ENCODE assay signal across 1 cellular context in the genomic region with DNA sequence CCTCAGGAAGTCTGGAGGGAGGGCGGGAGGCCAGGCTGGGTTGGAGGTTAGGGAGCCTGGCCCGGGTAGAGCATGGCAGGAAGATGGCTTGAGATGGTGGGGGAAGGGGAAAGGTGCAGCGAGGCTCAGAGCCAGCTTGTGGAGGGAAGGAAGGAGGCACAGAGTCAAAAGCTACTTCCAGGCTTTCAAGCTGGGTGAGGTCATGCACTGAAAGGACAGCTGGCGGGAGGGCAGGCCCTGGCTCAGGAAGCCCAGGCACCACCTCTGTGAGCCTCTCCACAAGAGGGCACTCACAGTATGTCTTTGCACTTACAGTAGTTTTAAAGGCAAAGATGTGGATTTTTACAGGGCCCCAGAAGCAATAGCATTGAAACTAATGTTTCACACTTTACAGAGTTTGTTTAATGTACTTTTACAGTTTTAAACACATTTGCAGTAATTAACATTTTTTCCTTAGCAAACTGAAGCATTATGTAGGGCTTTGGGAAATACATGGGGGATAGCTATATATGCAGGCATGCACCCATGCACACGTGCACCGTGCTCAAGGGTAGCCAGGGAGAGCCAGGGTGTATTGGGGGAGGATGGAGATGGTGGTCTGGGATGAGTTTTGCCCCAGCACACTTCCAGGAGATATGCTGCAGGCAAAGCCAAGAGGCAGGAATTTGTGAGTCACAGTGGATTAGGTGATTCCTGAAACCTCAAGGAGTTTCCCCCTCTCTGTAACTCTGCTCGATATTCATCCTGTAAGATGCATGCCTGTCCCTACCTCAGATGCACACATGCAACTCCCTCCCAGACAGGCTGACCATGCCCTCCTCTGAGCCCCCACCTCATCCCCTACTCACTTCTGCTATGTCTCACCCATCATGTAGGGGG.
TF ChIP-seq lines count a peak whose summit lies in the region.

No MANE protein-coding gene starts in this region.

TF ChIP-seq in HepG2, 621 proteins besides CTCF, POLR2A, EP300 and RAD21 (continues in another document):
- no peak for TF ChIP-seq NFE2L1 (CRISPR knock-in tag; IDR thresholded peaks at IDR 0.05; ENCODE audit: borderline replicate concordance)
- no peak for TF ChIP-seq LCORL (IDR thresholded peaks at IDR 0.05)
- TF ChIP-seq LCORL (CRISPR knock-in tag; IDR thresholded peaks at IDR 0.05): peak; percentile 41; the same call in 1 of the 2 replicates
- TF ChIP-seq CBFB (CRISPR knock-in tag; IDR thresholded peaks at IDR 0.05): 0 out of 2 replicates have a peak, but pooled peaks have one; percentile 29
- TF ChIP-seq ZNF687 (CRISPR knock-in tag; IDR thresholded peaks at IDR 0.05): peak; percentile 58
- TF ChIP-seq, protein P1, sequence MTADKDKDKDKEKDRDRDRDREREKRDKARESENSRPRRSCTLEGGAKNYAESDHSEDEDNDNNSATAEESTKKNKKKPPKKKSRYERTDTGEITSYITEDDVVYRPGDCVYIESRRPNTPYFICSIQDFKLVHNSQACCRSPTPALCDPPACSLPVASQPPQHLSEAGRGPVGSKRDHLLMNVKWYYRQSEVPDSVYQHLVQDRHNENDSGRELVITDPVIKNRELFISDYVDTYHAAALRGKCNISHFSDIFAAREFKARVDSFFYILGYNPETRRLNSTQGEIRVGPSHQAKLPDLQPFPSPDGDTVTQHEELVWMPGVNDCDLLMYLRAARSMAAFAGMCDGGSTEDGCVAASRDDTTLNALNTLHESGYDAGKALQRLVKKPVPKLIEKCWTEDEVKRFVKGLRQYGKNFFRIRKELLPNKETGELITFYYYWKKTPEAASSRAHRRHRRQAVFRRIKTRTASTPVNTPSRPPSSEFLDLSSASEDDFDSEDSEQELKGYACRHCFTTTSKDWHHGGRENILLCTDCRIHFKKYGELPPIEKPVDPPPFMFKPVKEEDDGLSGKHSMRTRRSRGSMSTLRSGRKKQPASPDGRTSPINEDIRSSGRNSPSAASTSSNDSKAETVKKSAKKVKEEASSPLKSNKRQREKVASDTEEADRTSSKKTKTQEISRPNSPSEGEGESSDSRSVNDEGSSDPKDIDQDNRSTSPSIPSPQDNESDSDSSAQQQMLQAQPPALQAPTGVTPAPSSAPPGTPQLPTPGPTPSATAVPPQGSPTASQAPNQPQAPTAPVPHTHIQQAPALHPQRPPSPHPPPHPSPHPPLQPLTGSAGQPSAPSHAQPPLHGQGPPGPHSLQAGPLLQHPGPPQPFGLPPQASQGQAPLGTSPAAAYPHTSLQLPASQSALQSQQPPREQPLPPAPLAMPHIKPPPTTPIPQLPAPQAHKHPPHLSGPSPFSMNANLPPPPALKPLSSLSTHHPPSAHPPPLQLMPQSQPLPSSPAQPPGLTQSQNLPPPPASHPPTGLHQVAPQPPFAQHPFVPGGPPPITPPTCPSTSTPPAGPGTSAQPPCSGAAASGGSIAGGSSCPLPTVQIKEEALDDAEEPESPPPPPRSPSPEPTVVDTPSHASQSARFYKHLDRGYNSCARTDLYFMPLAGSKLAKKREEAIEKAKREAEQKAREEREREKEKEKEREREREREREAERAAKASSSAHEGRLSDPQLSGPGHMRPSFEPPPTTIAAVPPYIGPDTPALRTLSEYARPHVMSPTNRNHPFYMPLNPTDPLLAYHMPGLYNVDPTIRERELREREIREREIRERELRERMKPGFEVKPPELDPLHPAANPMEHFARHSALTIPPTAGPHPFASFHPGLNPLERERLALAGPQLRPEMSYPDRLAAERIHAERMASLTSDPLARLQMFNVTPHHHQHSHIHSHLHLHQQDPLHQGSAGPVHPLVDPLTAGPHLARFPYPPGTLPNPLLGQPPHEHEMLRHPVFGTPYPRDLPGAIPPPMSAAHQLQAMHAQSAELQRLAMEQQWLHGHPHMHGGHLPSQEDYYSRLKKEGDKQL (CRISPR knock-in tag; IDR thresholded peaks at IDR 0.05; ENCODE audit: low read depth): no peak
- TF ChIP-seq ZNF703 (CRISPR knock-in tag; IDR thresholded peaks at IDR 0.05; ENCODE audit: borderline replicate concordance): no peak
- TF ChIP-seq, protein P2, sequence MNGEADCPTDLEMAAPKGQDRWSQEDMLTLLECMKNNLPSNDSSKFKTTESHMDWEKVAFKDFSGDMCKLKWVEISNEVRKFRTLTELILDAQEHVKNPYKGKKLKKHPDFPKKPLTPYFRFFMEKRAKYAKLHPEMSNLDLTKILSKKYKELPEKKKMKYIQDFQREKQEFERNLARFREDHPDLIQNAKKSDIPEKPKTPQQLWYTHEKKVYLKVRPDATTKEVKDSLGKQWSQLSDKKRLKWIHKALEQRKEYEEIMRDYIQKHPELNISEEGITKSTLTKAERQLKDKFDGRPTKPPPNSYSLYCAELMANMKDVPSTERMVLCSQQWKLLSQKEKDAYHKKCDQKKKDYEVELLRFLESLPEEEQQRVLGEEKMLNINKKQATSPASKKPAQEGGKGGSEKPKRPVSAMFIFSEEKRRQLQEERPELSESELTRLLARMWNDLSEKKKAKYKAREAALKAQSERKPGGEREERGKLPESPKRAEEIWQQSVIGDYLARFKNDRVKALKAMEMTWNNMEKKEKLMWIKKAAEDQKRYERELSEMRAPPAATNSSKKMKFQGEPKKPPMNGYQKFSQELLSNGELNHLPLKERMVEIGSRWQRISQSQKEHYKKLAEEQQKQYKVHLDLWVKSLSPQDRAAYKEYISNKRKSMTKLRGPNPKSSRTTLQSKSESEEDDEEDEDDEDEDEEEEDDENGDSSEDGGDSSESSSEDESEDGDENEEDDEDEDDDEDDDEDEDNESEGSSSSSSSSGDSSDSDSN (CRISPR knock-in tag; IDR thresholded peaks at IDR 0.05): 0 out of 2 replicates have a peak, but pooled peaks have one; percentile 12
- TF ChIP-seq, protein P3, sequence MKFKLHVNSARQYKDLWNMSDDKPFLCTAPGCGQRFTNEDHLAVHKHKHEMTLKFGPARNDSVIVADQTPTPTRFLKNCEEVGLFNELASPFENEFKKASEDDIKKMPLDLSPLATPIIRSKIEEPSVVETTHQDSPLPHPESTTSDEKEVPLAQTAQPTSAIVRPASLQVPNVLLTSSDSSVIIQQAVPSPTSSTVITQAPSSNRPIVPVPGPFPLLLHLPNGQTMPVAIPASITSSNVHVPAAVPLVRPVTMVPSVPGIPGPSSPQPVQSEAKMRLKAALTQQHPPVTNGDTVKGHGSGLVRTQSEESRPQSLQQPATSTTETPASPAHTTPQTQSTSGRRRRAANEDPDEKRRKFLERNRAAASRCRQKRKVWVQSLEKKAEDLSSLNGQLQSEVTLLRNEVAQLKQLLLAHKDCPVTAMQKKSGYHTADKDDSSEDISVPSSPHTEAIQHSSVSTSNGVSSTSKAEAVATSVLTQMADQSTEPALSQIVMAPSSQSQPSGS (CRISPR knock-in tag; IDR thresholded peaks at IDR 0.05): peak; percentile 58; the same call in 1 of the 2 replicates
- 0 out of 2 replicates have a peak, but pooled peaks have one; percentile 10 for TF ChIP-seq MIER2 (CRISPR knock-in tag; IDR thresholded peaks at IDR 0.05)
- peak; percentile 56; the same call in 1 of the 2 replicates for TF ChIP-seq ZFX (CRISPR knock-in tag; IDR thresholded peaks at IDR 0.05; ENCODE audit: low read depth)
- no peak for TF ChIP-seq PAXIP1 (CRISPR knock-in tag; conservative IDR thresholded peaks at IDR 0.05)
- TF ChIP-seq, protein P4, sequence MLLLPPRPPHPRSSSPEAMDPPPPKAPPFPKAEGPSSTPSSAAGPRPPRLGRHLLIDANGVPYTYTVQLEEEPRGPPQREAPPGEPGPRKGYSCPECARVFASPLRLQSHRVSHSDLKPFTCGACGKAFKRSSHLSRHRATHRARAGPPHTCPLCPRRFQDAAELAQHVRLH (CRISPR knock-in tag; IDR thresholded peaks at IDR 0.05; ENCODE audit: borderline replicate concordance, low read depth): 0 out of 2 replicates have a peak, but pooled peaks have one; percentile 38
- TF ChIP-seq, protein P5, sequence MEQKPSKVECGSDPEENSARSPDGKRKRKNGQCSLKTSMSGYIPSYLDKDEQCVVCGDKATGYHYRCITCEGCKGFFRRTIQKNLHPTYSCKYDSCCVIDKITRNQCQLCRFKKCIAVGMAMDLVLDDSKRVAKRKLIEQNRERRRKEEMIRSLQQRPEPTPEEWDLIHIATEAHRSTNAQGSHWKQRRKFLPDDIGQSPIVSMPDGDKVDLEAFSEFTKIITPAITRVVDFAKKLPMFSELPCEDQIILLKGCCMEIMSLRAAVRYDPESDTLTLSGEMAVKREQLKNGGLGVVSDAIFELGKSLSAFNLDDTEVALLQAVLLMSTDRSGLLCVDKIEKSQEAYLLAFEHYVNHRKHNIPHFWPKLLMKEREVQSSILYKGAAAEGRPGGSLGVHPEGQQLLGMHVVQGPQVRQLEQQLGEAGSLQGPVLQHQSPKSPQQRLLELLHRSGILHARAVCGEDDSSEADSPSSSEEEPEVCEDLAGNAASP (CRISPR knock-in tag; IDR thresholded peaks at IDR 0.05; ENCODE audit: borderline replicate concordance): 0 out of 2 replicates have a peak, but pooled peaks have one; percentile 41
- TF ChIP-seq, protein P6, sequence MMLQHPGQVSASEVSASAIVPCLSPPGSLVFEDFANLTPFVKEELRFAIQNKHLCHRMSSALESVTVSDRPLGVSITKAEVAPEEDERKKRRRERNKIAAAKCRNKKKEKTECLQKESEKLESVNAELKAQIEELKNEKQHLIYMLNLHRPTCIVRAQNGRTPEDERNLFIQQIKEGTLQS (CRISPR knock-in tag; IDR thresholded peaks at IDR 0.05): peak; percentile 47; the same call in 1 of the 2 replicates
- TF ChIP-seq IKZF5 (CRISPR knock-in tag; IDR thresholded peaks at IDR 0.05): peak; percentile 65; the same call in 1 of the 2 replicates
- TF ChIP-seq ZNF598 (CRISPR knock-in tag; IDR thresholded peaks at IDR 0.05; ENCODE audit: borderline replicate concordance): 0 out of 2 replicates have a peak, but pooled peaks have one; percentile 48
- TF ChIP-seq ATAD3A (CRISPR knock-in tag; IDR thresholded peaks at IDR 0.05): no peak
- TF ChIP-seq, protein P7, sequence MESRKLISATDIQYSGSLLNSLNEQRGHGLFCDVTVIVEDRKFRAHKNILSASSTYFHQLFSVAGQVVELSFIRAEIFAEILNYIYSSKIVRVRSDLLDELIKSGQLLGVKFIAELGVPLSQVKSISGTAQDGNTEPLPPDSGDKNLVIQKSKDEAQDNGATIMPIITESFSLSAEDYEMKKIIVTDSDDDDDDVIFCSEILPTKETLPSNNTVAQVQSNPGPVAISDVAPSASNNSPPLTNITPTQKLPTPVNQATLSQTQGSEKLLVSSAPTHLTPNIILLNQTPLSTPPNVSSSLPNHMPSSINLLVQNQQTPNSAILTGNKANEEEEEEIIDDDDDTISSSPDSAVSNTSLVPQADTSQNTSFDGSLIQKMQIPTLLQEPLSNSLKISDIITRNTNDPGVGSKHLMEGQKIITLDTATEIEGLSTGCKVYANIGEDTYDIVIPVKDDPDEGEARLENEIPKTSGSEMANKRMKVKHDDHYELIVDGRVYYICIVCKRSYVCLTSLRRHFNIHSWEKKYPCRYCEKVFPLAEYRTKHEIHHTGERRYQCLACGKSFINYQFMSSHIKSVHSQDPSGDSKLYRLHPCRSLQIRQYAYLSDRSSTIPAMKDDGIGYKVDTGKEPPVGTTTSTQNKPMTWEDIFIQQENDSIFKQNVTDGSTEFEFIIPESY (CRISPR knock-in tag; IDR thresholded peaks at IDR 0.05): peak; percentile 52
- no peak for TF ChIP-seq RFXANK (CRISPR knock-in tag; IDR thresholded peaks at IDR 0.05)
